Comparison of ENCODE assay signal across 1 cellular context in the genomic region with DNA sequence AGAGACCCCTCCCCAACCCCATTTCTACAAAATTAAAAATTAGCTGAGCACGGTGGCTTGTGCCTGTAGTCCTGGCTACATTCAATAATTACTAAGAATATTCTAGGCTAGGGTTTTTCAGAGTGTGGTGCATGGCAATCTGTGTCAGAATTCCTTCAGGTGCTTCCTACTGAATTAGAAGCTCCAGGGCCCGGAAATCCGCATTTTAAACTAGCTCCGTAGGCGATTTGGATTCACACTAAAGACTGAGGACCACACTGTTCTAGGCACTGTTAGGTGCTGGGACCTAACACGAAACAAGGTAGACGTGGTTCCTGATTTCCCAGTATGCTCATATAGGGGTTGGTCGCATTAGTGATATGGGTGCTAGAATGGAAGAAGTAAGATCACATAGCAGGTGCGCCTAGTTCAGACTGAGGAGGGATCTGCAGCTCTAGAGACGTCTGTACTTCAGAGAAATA.
TF ChIP-seq lines count a peak whose summit lies in the region.

No MANE protein-coding gene starts in this region.

TF ChIP-seq in A549, 52 proteins besides CTCF, POLR2A, EP300 and RAD21 (continued from another document):
- no peak for TF ChIP-seq ZFP36 (IDR thresholded peaks at IDR 0.05; ENCODE audit: borderline replicate concordance, partially characterized antibody)
- TF ChIP-seq BHLHE40 (IDR thresholded peaks at IDR 0.05; ENCODE audit: low read depth, low read length): no peak
- TF ChIP-seq JUNB (IDR thresholded peaks at IDR 0.05): no peak
- TF ChIP-seq, protein P1, sequence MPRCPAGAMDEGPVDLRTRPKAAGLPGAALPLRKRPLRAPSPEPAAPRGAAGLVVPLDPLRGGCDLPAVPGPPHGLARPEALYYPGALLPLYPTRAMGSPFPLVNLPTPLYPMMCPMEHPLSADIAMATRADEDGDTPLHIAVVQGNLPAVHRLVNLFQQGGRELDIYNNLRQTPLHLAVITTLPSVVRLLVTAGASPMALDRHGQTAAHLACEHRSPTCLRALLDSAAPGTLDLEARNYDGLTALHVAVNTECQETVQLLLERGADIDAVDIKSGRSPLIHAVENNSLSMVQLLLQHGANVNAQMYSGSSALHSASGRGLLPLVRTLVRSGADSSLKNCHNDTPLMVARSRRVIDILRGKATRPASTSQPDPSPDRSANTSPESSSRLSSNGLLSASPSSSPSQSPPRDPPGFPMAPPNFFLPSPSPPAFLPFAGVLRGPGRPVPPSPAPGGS (IDR thresholded peaks at IDR 0.05): no peak
- TF ChIP-seq, protein P2, sequence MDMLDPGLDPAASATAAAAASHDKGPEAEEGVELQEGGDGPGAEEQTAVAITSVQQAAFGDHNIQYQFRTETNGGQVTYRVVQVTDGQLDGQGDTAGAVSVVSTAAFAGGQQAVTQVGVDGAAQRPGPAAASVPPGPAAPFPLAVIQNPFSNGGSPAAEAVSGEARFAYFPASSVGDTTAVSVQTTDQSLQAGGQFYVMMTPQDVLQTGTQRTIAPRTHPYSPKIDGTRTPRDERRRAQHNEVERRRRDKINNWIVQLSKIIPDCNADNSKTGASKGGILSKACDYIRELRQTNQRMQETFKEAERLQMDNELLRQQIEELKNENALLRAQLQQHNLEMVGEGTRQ (IDR thresholded peaks at IDR 0.05): no peak
- TF ChIP-seq CBX8 (IDR thresholded peaks at IDR 0.05): no peak
- no peak for TF ChIP-seq NR3C1 (IDR thresholded peaks at IDR 0.05)
- TF ChIP-seq TFCP2L1 (CRISPR knock-in tag; IDR thresholded peaks at IDR 0.05): no peak
- TF ChIP-seq MYC (IDR thresholded peaks at IDR 0.05; ENCODE audit: borderline replicate concordance, low read length): no peak
- no peak for TF ChIP-seq TP53 (CRISPR knock-in tag; IDR thresholded peaks at IDR 0.05)
- no peak for TF ChIP-seq HEYL (CRISPR knock-in tag; IDR thresholded peaks at IDR 0.05)
- TF ChIP-seq SMC3 (IDR thresholded peaks at IDR 0.05): no peak
- TF ChIP-seq HOXB5 (CRISPR knock-in tag; IDR thresholded peaks at IDR 0.05): no peak
- no peak for TF ChIP-seq FOSB (CRISPR knock-in tag; IDR thresholded peaks at IDR 0.05)
- TF ChIP-seq HDAC2 (IDR thresholded peaks at IDR 0.05): no peak
